Comparison of ENCODE assay signal across 1 cellular context in genomic region chr6:16691328-16691727, GRCh38.
TF ChIP-seq lines count a peak whose summit lies in the region.

No MANE protein-coding gene starts in this region.

TF ChIP-seq in GM12878, 131 proteins besides CTCF, POLR2A, EP300 and RAD21:
- TF ChIP-seq FOXM1 (IDR thresholded peaks at IDR 0.05; ENCODE audit: low read depth, low read length) (peak; percentile 35; the same call in 1 of the 2 replicates), TCF12 (IDR thresholded peaks at IDR 0.05; ENCODE audit: low read depth, low read length) (no peak), MEF2A (IDR thresholded peaks at IDR 0.05; ENCODE audit: insufficient read depth, low read depth, low read length) (peak; percentile 78), E2F8 (IDR thresholded peaks at IDR 0.05; ENCODE audit: low read depth, partially characterized antibody) (no peak), ZBTB33 (IDR thresholded peaks at IDR 0.05) (no peak), ZNF217 (IDR thresholded peaks at IDR 0.05) (peak; percentile 29; the same call in 1 of the 2 replicates), SPI1 (IDR thresholded peaks at IDR 0.05; ENCODE audit: borderline replicate concordance, insufficient read depth, low read depth, low read length) (no peak), BRCA1 (IDR thresholded peaks at IDR 0.05; ENCODE audit: low read depth, low read length) (no peak), TBL1XR1 (IDR thresholded peaks at IDR 0.05; ENCODE audit: low read depth, low read length) (0 out of 2 replicates have a peak, but pooled peaks have one; percentile 48), MEF2B (IDR thresholded peaks at IDR 0.05; ENCODE audit: partially characterized antibody, poor library complexity, severe bottlenecking) (peak; percentile 23), IKZF2 (IDR thresholded peaks at IDR 0.05) (no peak), SREBF1 (IDR thresholded peaks at IDR 0.05; ENCODE audit: low read length) (no peak), LARP7 (IDR thresholded peaks at IDR 0.05) (no peak), NFIC (IDR thresholded peaks at IDR 0.05; ENCODE audit: low read depth, low read length) (peak; percentile 26), RELB (IDR thresholded peaks at IDR 0.05; ENCODE audit: low read depth) (peak; percentile 67), TAF1 (IDR thresholded peaks at IDR 0.05; ENCODE audit: borderline replicate concordance, low read depth, low read length) (no peak), CEBPB (IDR thresholded peaks at IDR 0.05; ENCODE audit: borderline replicate concordance in 1 of 2, low read depth in 2 of 2, low read length in 2 of 2) (peak in 1 of 2 experiments; percentile 52; a peak in 1 of 4 replicates), BACH1 (IDR thresholded peaks at IDR 0.05; ENCODE audit: borderline replicate concordance) (no peak), RUNX3 (IDR thresholded peaks at IDR 0.05; ENCODE audit: low read length) (peak; percentile 68), BCL11A (IDR thresholded peaks at IDR 0.05; ENCODE audit: low read depth, low read length) (no peak), SP1 (IDR thresholded peaks at IDR 0.05; ENCODE audit: low read depth, low read length) (no peak), PKNOX1 (IDR thresholded peaks at IDR 0.05) (0 out of 2 replicates have a peak, but pooled peaks have one; percentile 19)
